ENCODE assay signal across 10 cellular contexts in the genomic region with DNA sequence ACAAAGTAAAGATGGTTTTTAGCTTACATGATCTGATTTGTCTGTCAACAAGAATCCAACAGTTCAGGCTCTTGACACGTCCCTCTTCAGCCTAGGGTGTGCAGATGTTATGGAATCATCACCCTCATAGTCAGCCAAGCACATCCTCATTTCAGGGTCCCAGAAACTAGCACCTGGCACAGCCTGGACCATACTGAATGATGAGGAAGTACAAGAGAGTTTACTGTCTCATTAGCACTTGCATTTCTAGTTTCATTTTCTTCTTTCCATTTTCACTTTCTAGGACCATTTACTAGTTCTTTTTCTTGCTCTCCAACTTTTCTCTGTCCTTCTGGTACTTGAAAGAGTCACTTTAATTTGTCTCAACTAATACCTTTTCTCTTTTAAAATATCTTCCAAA. TPM values are rescaled to one million over a fixed set of nuclear protein-coding genes. Genes with fewer than 3 reads are reported as not detected.
DNase-seq lines count a peak whose midpoint lies in the region; ATAC-seq and TF ChIP-seq lines count a peak whose summit lies in the region.
"Had no signal": no experiment of that assay in that cellular context is flagged by ENCODE, and none has a peak within 500 bp of the region (broad histone marks: within the 10 kb centered on the region; RNA-seq: fewer than 3 reads in every experiment).

No MANE protein-coding gene starts in this region.

- peaks cover 90% of the 10 kb centered on the region for H3K4me1 Mint-ChIP-seq in activated T-cell treated with anti-CD3 and anti-CD28 coated beads, Interleukin-2, amount 50 U/mL, for 4 hours (ENCODE audit: low read depth)
- H3K4me1 Mint-ChIP-seq in activated T-cell treated with anti-CD3 and anti-CD28 coated beads, Interleukin-2, amount 50 U/mL, for 72 hours (ENCODE audit: low read depth): peaks cover 99% of the 10 kb centered on the region

- H3K9me3 Mint-ChIP-seq in activated T-cell treated with anti-CD3 and anti-CD28 coated beads, Interleukin-2, amount 50 U/mL, for 4 hours: peaks cover 12% of the 10 kb centered on the region
- H3K9me3 Mint-ChIP-seq in activated T-cell treated with anti-CD3 and anti-CD28 coated beads, Interleukin-2, amount 50 U/mL, for 72 hours: peaks cover 6 to 11% of the 10 kb centered on the region in 2 donors

- peaks cover 11% of the 10 kb centered on the region for H3K36me3 Mint-ChIP-seq in activated T-cell treated with anti-CD3 and anti-CD28 coated beads, Interleukin-2, amount 50 U/mL, for 4 hours (ENCODE audit: insufficient read depth)
- H3K36me3 Mint-ChIP-seq in activated T-cell treated with anti-CD3 and anti-CD28 coated beads, Interleukin-2, amount 50 U/mL, for 72 hours (ENCODE audit: insufficient read depth in 2 of 2): peaks cover 11 to 13% of the 10 kb centered on the region in 2 donors

- in situ Hi-C loops in gastrocnemius medialis (cut with MboI; ENCODE audit: low sequenced_read_pairs in 4 of 4): no loop called here

- H3K27me3 ChIP-seq in gastrocnemius medialis: no peaks in the 10 kb centered on the region

- H3K27ac Mint-ChIP-seq in activated T-cell treated with anti-CD3 and anti-CD28 coated beads, Interleukin-2, amount 50 U/mL, for 72 hours: peak overlapping the region; percentile 83

- no peak for TF ChIP-seq POLR2A in gastrocnemius medialis (IDR thresholded peaks at IDR 0.05)

- ATAC-seq in activated T-cell treated with anti-CD3 and anti-CD28 coated beads, Interleukin-2, amount 50 U/mL, for 4 hours: peak; percentile 18 to 38
- peak; percentile 40 for ATAC-seq in HG03108 (IDR thresholded peaks at IDR 0.05; ENCODE audit: unreplicated experiment)
- ATAC-seq in activated T-cell treated with anti-CD3 and anti-CD28 coated beads, Interleukin-2, amount 50 U/mL, for 72 hours (replicated peaks in 1 of 2): peak in 1 of 2 donors; percentile 10
- ATAC-seq in stimulated activated naive CD8-positive, alpha-beta T cell treated with anti-CD3 and anti-CD28 coated beads, Interleukin-15, Interleukin-2, amounts not matched to agents 100 U/mL and 50 U/mL, for 24 hours: peak; percentile 20
- ATAC-seq in gastrocnemius medialis: no peak

- H3K27ac ChIP-seq in gastrocnemius medialis: no peak overlapping the region
- H3K27ac ChIP-seq: HL-60 had no signal

- H3K4me3 ChIP-seq in gastrocnemius medialis: no peak overlapping the region

- H3K4me1 ChIP-seq in gastrocnemius medialis: peaks cover 26 to 28% of the 10 kb centered on the region in 2 donors

- H3K9me3 ChIP-seq in gastrocnemius medialis: no peaks in the 10 kb centered on the region

- H3K4me3 Mint-ChIP-seq in activated T-cell treated with anti-CD3 and anti-CD28 coated beads, Interleukin-2, amount 50 U/mL, for 4 hours: peak overlapping the region; percentile 85
- H3K4me3 Mint-ChIP-seq in activated T-cell treated with anti-CD3 and anti-CD28 coated beads, Interleukin-2, amount 50 U/mL, for 72 hours: peak overlapping the region; percentile 74 to 86
- H3K4me3 Mint-ChIP-seq: neural crest cell had no signal

- TF ChIP-seq CTCF in gastrocnemius medialis (IDR thresholded peaks at IDR 0.05 in 4 of 5, conservative IDR thresholded peaks at IDR 0.05 in 1 of 5): no peak

- intact Hi-C loops in gastrocnemius medialis (cut with DNase I; ENCODE audit: low total_unique reads): no loop called here

- H3K27me3 Mint-ChIP-seq in activated T-cell treated with anti-CD3 and anti-CD28 coated beads, Interleukin-2, amount 50 U/mL, for 4 hours (ENCODE audit: low read depth): no peaks in the 10 kb centered on the region
- no peaks in the 10 kb centered on the region for H3K27me3 Mint-ChIP-seq in activated T-cell treated with anti-CD3 and anti-CD28 coated beads, Interleukin-2, amount 50 U/mL, for 72 hours (ENCODE audit: low read depth)

- no peak for DNase-seq in activated T-cell treated with anti-CD3 and anti-CD28 coated beads, Interleukin-2, amount 50 U/mL, for 4 hours
- no peak for DNase-seq in activated T-cell treated with anti-CD3 and anti-CD28 coated beads, Interleukin-2, amount 50 U/mL, for 1 hour
- no peak for DNase-seq in activated T-cell treated with anti-CD3 and anti-CD28 coated beads, Interleukin-2, amount 50 U/mL, for 72 hours
- no peak for DNase-seq in stimulated activated naive CD8-positive, alpha-beta T cell treated with anti-CD3 and anti-CD28 coated beads, Interleukin-15, Interleukin-2, amounts not matched to agents 100 U/mL and 50 U/mL, for 24 hours
- no peak for DNase-seq in activated CD4-positive, CD25-positive, alpha-beta regulatory T cell (lab: John Stamatoyannopoulos, UW)
- DNase-seq in gastrocnemius medialis: no peak
- DNase-seq in activated CD8-positive, alpha-beta memory T cell treated with anti-CD3 and anti-CD28 coated beads, Interleukin-2, amount 50 U/mL, for 48 hours: no peak

- no peaks in the 10 kb centered on the region for H3K36me3 ChIP-seq in gastrocnemius medialis

RNA-seq across cellular contexts. Expression of gene RIPOR2, which starts 6.5 kb away (rescaled TPM):
- total RNA-seq in activated T-cell treated with anti-CD3 and anti-CD28 coated beads, Interleukin-2, amount 50 U/mL, for 4 hours: 10 to 100 TPM; 14.7 to 17.4 (median 16.8) TPM
- total RNA-seq in activated T-cell treated with anti-CD3 and anti-CD28 coated beads, Interleukin-2, amount 50 U/mL, for 72 hours: 10 to 100 TPM; 67.0 to 69.7 TPM
- total RNA-seq in gastrocnemius medialis: 10 to 100 TPM in 3 of 4 donors, 1 to 10 TPM in 1; 5.2 to 34.0 (median 21.2) TPM

Comparison
In these comparisons a context has a peak if more than half of its experiments do, and no peak if none do; other contexts are left out.
1. ATAC-seq: peak in activated T-cell treated with anti-CD3 and anti-CD28 coated beads, Interleukin-2, amount 50 U/mL, for 4 hours (2 of 2), HG03108 (single experiment) and stimulated activated naive CD8-positive, alpha-beta T cell treated with anti-CD3 and anti-CD28 coated beads, Interleukin-15, Interleukin-2, amounts not matched to agents 100 U/mL and 50 U/mL, for 24 hours (single experiment); none in gastrocnemius medialis (0 of 2).